Comparison of ENCODE assay signal across 39 cellular contexts in genomic region chr20:52196845-52197244, GRCh38.
"Had no signal": no experiment of that assay in that cellular context is flagged by ENCODE, and none has a peak within 500 bp of the region (broad histone marks: within the 10 kb centered on the region; RNA-seq: fewer than 3 reads in every experiment).

No MANE protein-coding gene starts in this region.

- H3K27ac Mint-ChIP-seq: activated naive CD4-positive, alpha-beta T cell treated with anti-CD3 and anti-CD28 coated beads for 36 hours; activated naive CD4-positive, alpha-beta T cell treated with anti-CD3 and anti-CD28 coated beads, Interleukin-2, amount 10 ng/mL, durations not matched to agents 7 days and 5 days; activated naive CD4-positive, alpha-beta T cell treated with anti-CD3 and anti-CD28 coated beads, Interleukin-2, amount 50 U/mL, for 24 hours; activated naive CD4-positive, alpha-beta T cell treated with anti-CD3 and anti-CD28 coated beads, Interleukin-2, amount 50 U/mL, for 72 hours; activated naive CD8-positive, alpha-beta T cell; activated naive CD8-positive, alpha-beta T cell treated with anti-CD3 and anti-CD28 coated beads for 36 hours; activated T-cell treated with anti-CD3 and anti-CD28 coated beads, Interleukin-2, amount 50 U/mL, for 24 hours; activated T-cell treated with anti-CD3 and anti-CD28 coated beads, Interleukin-2, amount 50 U/mL, for 72 hours; activated T-helper 1 cell treated with anti-CD3 and anti-CD28 coated beads, Interleukin-12 subunit alpha, Interleukin-12 subunit beta, Interleukin-2, Interleukin-4 antibody, amounts not matched to agents 30 ng/mL and 10 ng/mL and 1 ng/mL, durations not matched to agents 14 hours and 24 hours and 36 hours; activated T-helper 17 cell treated with anti-CD3 and anti-CD28 coated beads, Interleukin-2, amount 50 U/mL, for 72 hours; activated T-helper 2 cell treated with anti-CD3 and anti-CD28 coated beads, Interferon-gamma antibody, Interleukin-2, Interleukin-4, amounts not matched to agents 10 μg/mL and 5 μg/mL and 100 μg/mL, durations not matched to agents 14 hours and 24 hours and 36 hours had no signal

- H3K27me3 ChIP-seq: adrenal gland, ascending aorta, body of pancreas, brain microvascular endothelial cell, breast epithelium, cardiac muscle cell had no signal

- H3K9me3 Mint-ChIP-seq: activated naive CD4-positive, alpha-beta T cell treated with anti-CD3 and anti-CD28 coated beads for 36 hours; activated naive CD4-positive, alpha-beta T cell treated with anti-CD3 and anti-CD28 coated beads, Interleukin-2, amount 10 ng/mL, durations not matched to agents 7 days and 5 days; activated naive CD4-positive, alpha-beta T cell treated with anti-CD3 and anti-CD28 coated beads, Interleukin-2, amount 50 U/mL, for 24 hours; activated naive CD4-positive, alpha-beta T cell treated with anti-CD3 and anti-CD28 coated beads, Interleukin-2, amount 50 U/mL, for 72 hours; activated naive CD8-positive, alpha-beta T cell treated with anti-CD3 and anti-CD28 coated beads for 36 hours; activated T-cell treated with anti-CD3 and anti-CD28 coated beads, Interleukin-2, amount 50 U/mL, for 24 hours; activated T-cell treated with anti-CD3 and anti-CD28 coated beads, Interleukin-2, amount 50 U/mL, for 4 hours; activated T-cell treated with anti-CD3 and anti-CD28 coated beads, Interleukin-2, amount 50 U/mL, for 72 hours; activated T-helper 1 cell treated with anti-CD3 and anti-CD28 coated beads, Interleukin-12 subunit alpha, Interleukin-12 subunit beta, Interleukin-2, Interleukin-4 antibody, amounts not matched to agents 30 ng/mL and 10 ng/mL and 1 ng/mL, durations not matched to agents 14 hours and 24 hours and 36 hours; activated T-helper 17 cell treated with anti-CD3 and anti-CD28 coated beads, Interleukin-2, amount 50 U/mL, for 72 hours; activated T-helper 2 cell treated with anti-CD3 and anti-CD28 coated beads, Interferon-gamma antibody, Interleukin-2, Interleukin-4, amounts not matched to agents 10 μg/mL and 5 μg/mL and 100 μg/mL, durations not matched to agents 14 hours and 24 hours and 36 hours; brain; central memory CD8-positive, alpha-beta T cell had no signal

- H3K4me1 ChIP-seq: adrenal gland, breast epithelium had no signal

- DNase-seq: activated effector memory CD4-positive, alpha-beta T cell treated with anti-CD3 and anti-CD28 coated beads, Interleukin-2, amount 50 U/mL, for 16 hours; activated effector memory CD4-positive, alpha-beta T cell treated with Interleukin-2 at 50 U/mL for 16 hours; activated gamma-delta T cell; activated gamma-delta T cell treated with Interleukin-2 at 50 U/mL for 16 hours; activated naive CD4-positive, alpha-beta T cell; activated naive CD4-positive, alpha-beta T cell treated with anti-CD3 and anti-CD28 coated beads for 36 hours; activated naive CD4-positive, alpha-beta T cell treated with anti-CD3 and anti-CD28 coated beads, Interleukin-2, amount 10 ng/mL, durations not matched to agents 7 days and 5 days; activated naive CD4-positive, alpha-beta T cell treated with anti-CD3 and anti-CD28 coated beads, Interleukin-2, amount 50 U/mL, for 16 hours; activated naive CD4-positive, alpha-beta T cell treated with Interleukin-2 at 50 U/mL for 16 hours; activated naive CD8-positive, alpha-beta T cell treated with anti-CD3 and anti-CD28 coated beads for 36 hours; activated T-cell treated with anti-CD3 and anti-CD28 coated beads, Interleukin-2, amount 50 U/mL, for 1 hour; activated T-cell treated with anti-CD3 and anti-CD28 coated beads, Interleukin-2, amount 50 U/mL, for 24 hours; activated T-cell treated with anti-CD3 and anti-CD28 coated beads, Interleukin-2, amount 50 U/mL, for 4 hours; activated T-cell treated with anti-CD3 and anti-CD28 coated beads, Interleukin-2, amount 50 U/mL, for 48 hours; activated T-cell treated with anti-CD3 and anti-CD28 coated beads, Interleukin-2, amount 50 U/mL, for 72 hours; adrenal gland; amniotic stem cell; amygdala; anterior cingulate cortex; aorta; body of pancreas; brain microvascular endothelial cell; caudate nucleus; central memory CD4-positive, alpha-beta T cell; cerebellar nuclear complex had no signal

- H3K4me3 Mint-ChIP-seq: activated naive CD4-positive, alpha-beta T cell treated with anti-CD3 and anti-CD28 coated beads for 36 hours; activated naive CD4-positive, alpha-beta T cell treated with anti-CD3 and anti-CD28 coated beads, Interleukin-2, amount 10 ng/mL, durations not matched to agents 7 days and 5 days; activated naive CD4-positive, alpha-beta T cell treated with anti-CD3 and anti-CD28 coated beads, Interleukin-2, amount 50 U/mL, for 24 hours; activated naive CD8-positive, alpha-beta T cell; activated naive CD8-positive, alpha-beta T cell treated with anti-CD3 and anti-CD28 coated beads for 36 hours; activated T-cell treated with anti-CD3 and anti-CD28 coated beads, Interleukin-2, amount 50 U/mL, for 24 hours; activated T-cell treated with anti-CD3 and anti-CD28 coated beads, Interleukin-2, amount 50 U/mL, for 4 hours; activated T-cell treated with anti-CD3 and anti-CD28 coated beads, Interleukin-2, amount 50 U/mL, for 72 hours; activated T-helper 1 cell treated with anti-CD3 and anti-CD28 coated beads, Interleukin-12 subunit alpha, Interleukin-12 subunit beta, Interleukin-2, Interleukin-4 antibody, amounts not matched to agents 30 ng/mL and 10 ng/mL and 1 ng/mL, durations not matched to agents 14 hours and 24 hours and 36 hours; activated T-helper 17 cell treated with anti-CD3 and anti-CD28 coated beads, Interleukin-2, amount 50 U/mL, for 72 hours; brain; central memory CD8-positive, alpha-beta T cell had no signal

- H3K4me3 ChIP-seq: adrenal gland, ascending aorta, body of pancreas, breast epithelium, cardiac muscle cell had no signal

- H3K36me3 Mint-ChIP-seq: activated naive CD4-positive, alpha-beta T cell treated with anti-CD3 and anti-CD28 coated beads, Interleukin-2, amount 10 ng/mL, durations not matched to agents 7 days and 5 days; activated naive CD4-positive, alpha-beta T cell treated with anti-CD3 and anti-CD28 coated beads, Interleukin-2, amount 50 U/mL, for 24 hours; activated naive CD4-positive, alpha-beta T cell treated with anti-CD3 and anti-CD28 coated beads, Interleukin-2, amount 50 U/mL, for 72 hours; activated naive CD8-positive, alpha-beta T cell; activated naive CD8-positive, alpha-beta T cell treated with anti-CD3 and anti-CD28 coated beads for 36 hours; brain had no signal

- ATAC-seq: activated naive CD4-positive, alpha-beta T cell treated with anti-CD3 and anti-CD28 coated beads, Interleukin-2, amount 50 U/mL, for 72 hours; activated T-cell treated with anti-CD3 and anti-CD28 coated beads, Interleukin-2, amount 50 U/mL, for 4 hours; activated T-cell treated with anti-CD3 and anti-CD28 coated beads, Interleukin-2, amount 50 U/mL, for 72 hours; activated T-helper 17 cell treated with anti-CD3 and anti-CD28 coated beads, Interleukin-2, amount 50 U/mL, for 72 hours; body of pancreas had no signal

- H3K9me3 ChIP-seq: adrenal gland, ascending aorta, body of pancreas, breast epithelium had no signal

- H3K36me3 ChIP-seq: adrenal gland, ascending aorta, brain microvascular endothelial cell, breast epithelium, cardiac muscle cell had no signal

- FAIRE-seq: astrocyte, bronchial epithelial cell, colon had no signal

- H3K27ac ChIP-seq: adrenal gland, ascending aorta, body of pancreas, brain microvascular endothelial cell, breast epithelium, cardiac muscle cell had no signal

- H3K27me3 Mint-ChIP-seq: activated naive CD4-positive, alpha-beta T cell treated with anti-CD3 and anti-CD28 coated beads, Interleukin-2, amount 10 ng/mL, durations not matched to agents 7 days and 5 days; activated naive CD4-positive, alpha-beta T cell treated with anti-CD3 and anti-CD28 coated beads, Interleukin-2, amount 50 U/mL, for 24 hours; activated naive CD8-positive, alpha-beta T cell; activated naive CD8-positive, alpha-beta T cell treated with anti-CD3 and anti-CD28 coated beads for 36 hours; activated T-cell treated with anti-CD3 and anti-CD28 coated beads, Interleukin-2, amount 50 U/mL, for 24 hours; activated T-helper 17 cell treated with anti-CD3 and anti-CD28 coated beads, Interleukin-2, amount 50 U/mL, for 72 hours; central memory CD8-positive, alpha-beta T cell had no signal
